Comparison of ENCODE assay signal across 11 cellular contexts in the genomic region with DNA sequence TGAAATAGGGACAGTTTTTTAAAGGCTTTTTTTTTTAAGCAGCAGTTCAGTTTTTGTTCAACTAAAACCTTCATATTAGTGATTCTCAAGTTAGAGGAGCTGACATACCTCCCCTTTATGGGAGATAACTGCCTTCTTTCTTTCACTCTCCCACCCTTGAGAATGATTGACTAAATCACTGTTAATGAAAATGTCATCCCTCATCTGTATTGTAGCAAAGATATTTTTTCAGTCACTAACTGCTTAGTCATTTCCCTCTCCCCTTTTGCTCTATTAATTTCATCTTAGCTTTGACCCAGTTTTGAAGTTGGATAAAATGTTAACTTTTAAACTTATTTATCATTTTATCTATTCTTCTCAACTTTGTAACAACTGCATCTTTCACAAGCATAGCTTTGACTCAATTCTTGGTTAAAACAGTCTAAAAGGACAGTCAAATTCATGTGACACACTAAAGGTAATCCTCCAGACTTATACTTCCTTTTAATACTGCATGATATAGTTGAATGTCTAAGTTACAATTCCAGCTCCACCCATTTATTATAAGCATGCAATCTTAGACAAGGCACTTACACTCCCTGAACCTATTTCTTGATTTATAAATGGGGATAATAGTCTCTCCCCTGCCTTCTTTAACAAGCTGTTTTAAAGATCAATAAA. TPM values are rescaled to one million over a fixed set of nuclear protein-coding genes. Genes with fewer than 3 reads are reported as not detected.
A peak's percentile ranks its signal among the peaks of the same experiment; 100 is the strongest.
DNase-seq lines count a peak whose midpoint lies in the region; ATAC-seq and TF ChIP-seq lines count a peak whose summit lies in the region.
"Had no signal": no experiment of that assay in that cellular context is flagged by ENCODE, and none has a peak within 500 bp of the region (broad histone marks: within the 10 kb centered on the region; RNA-seq: fewer than 3 reads in every experiment).

No MANE protein-coding gene starts in this region.

- ATAC-seq in stimulated activated naive B cell treated with anti-CD40 and anti-IgM and Interleukin-4, amounts not matched to agents 10 μg/mL and 1 μg/mL and 100 μg/mL, for 72 hours (replicated peaks), result peak; percentile 55 to 60
- ATAC-seq in HG03457 (IDR thresholded peaks at IDR 0.05; ENCODE audit: unreplicated experiment), result no peak
- ATAC-seq: gastroesophageal sphincter had no signal

- H2AFZ ChIP-seq in PC-9, result no peak overlapping the region

- intact Hi-C loops in PC-9 (cut with micrococcal nuclease; ENCODE audit: unreplicated experiment), result no loop called here

- no peaks in the 10 kb centered on the region for H3K9me3 Mint-ChIP-seq in T-helper 1 cell treated with Interleukin-12 subunit alpha and Interleukin-12 subunit beta and Interleukin-4 antibody, amounts not matched to agents 30 μg/mL and 1 μg/mL, for 36 hours
- H3K9me3 Mint-ChIP-seq in endodermal cell, result peaks cover 2% of the 10 kb centered on the region
- H3K9me3 Mint-ChIP-seq in stimulated activated naive B cell treated with anti-CD40 and anti-IgM and Interleukin-4, amounts not matched to agents 10 μg/mL and 1 μg/mL and 100 μg/mL, for 72 hours, result no peaks in the 10 kb centered on the region

- no peaks in the 10 kb centered on the region for H3K9me2 ChIP-seq in PC-9 (ENCODE audit: insufficient read depth)

- DNase-seq in T-helper 1 cell, result no peak
- no peak for DNase-seq in PC-9
- DNase-seq in endodermal cell, result no peak
- no peak for DNase-seq in stimulated activated naive B cell treated with anti-CD40 and anti-IgM and Interleukin-4, amounts not matched to agents 10 μg/mL and 1 μg/mL and 100 μg/mL, for 72 hours
- DNase-seq in NCI-H345 (lab: John Stamatoyannopoulos, UW), result no peak
- DNase-seq in hypothalamus (lab: John Stamatoyannopoulos, UW), result no peak
- DNase-seq: NCI-H524, right lobe of liver had no signal

- CTCF ChIA-PET in PC-9 (lab: Charles Lee), result no interaction called here

- peaks cover 43% of the 10 kb centered on the region for H3K4me1 Mint-ChIP-seq in T-helper 1 cell treated with Interleukin-12 subunit alpha and Interleukin-12 subunit beta and Interleukin-4 antibody, amounts not matched to agents 30 μg/mL and 1 μg/mL, for 36 hours (ENCODE audit: low read depth)
- peaks cover 19% of the 10 kb centered on the region for H3K4me1 Mint-ChIP-seq in endodermal cell
- H3K4me1 Mint-ChIP-seq in stimulated activated naive B cell treated with anti-CD40 and anti-IgM and Interleukin-4, amounts not matched to agents 10 μg/mL and 1 μg/mL and 100 μg/mL, for 72 hours, result peaks cover 29 to 55% of the 10 kb centered on the region in 2 donors

- no TSS peak for BruUV-seq in PC-9 (replicated peaks; lab: Mats Ljungman, UMichigan)

- TF ChIP-seq CTCF in PC-9 (conservative IDR thresholded peaks at IDR 0.05), result no peak
- TF ChIP-seq CTCF in endodermal cell (conservative IDR thresholded peaks at IDR 0.05), result no peak

- peaks cover 40% of the 10 kb centered on the region for H3K4me1 ChIP-seq in PC-9 (replicated peaks; ENCODE audit: insufficient read depth)
- peaks cover 5% of the 10 kb centered on the region for H3K4me1 ChIP-seq in endodermal cell (ENCODE audit: control insufficient read depth, insufficient read depth, low read length)

- peak overlapping the region; percentile 28 for H3K4me2 ChIP-seq in PC-9

- H3K27ac ChIP-seq in PC-9, result peak overlapping the region; percentile 59
- no peak overlapping the region for H3K27ac ChIP-seq in endodermal cell (ENCODE audit: low read depth, low read length)

- H3K4me3 ChIP-seq in PC-9 (no peak overlapping the region), endodermal cell (ENCODE audit: low read length) (no peak overlapping the region)
- H3K4me3 ChIP-seq: gastroesophageal sphincter, right lobe of liver had no signal

- H3K27ac Mint-ChIP-seq in T-helper 1 cell treated with Interleukin-12 subunit alpha and Interleukin-12 subunit beta and Interleukin-4 antibody, amounts not matched to agents 30 μg/mL and 1 μg/mL, for 36 hours, result peak overlapping the region; percentile 45
- H3K27ac Mint-ChIP-seq in endodermal cell, result peak overlapping the region; percentile 61
- H3K27ac Mint-ChIP-seq in stimulated activated naive B cell treated with anti-CD40 and anti-IgM and Interleukin-4, amounts not matched to agents 10 μg/mL and 1 μg/mL and 100 μg/mL, for 72 hours, result peak overlapping the region; percentile 31

- H4K20me1 ChIP-seq in PC-9 (ENCODE audit: insufficient read depth), result peaks cover 76% of the 10 kb centered on the region

- peaks cover 3% of the 10 kb centered on the region for H3K36me3 Mint-ChIP-seq in T-helper 1 cell treated with Interleukin-12 subunit alpha and Interleukin-12 subunit beta and Interleukin-4 antibody, amounts not matched to agents 30 μg/mL and 1 μg/mL, for 36 hours (ENCODE audit: low read depth)
- peaks cover 22% of the 10 kb centered on the region for H3K36me3 Mint-ChIP-seq in endodermal cell (ENCODE audit: low read depth)
- peaks cover 23 to 26% of the 10 kb centered on the region in 2 donors for H3K36me3 Mint-ChIP-seq in stimulated activated naive B cell treated with anti-CD40 and anti-IgM and Interleukin-4, amounts not matched to agents 10 μg/mL and 1 μg/mL and 100 μg/mL, for 72 hours

- H3K36me3 ChIP-seq in PC-9 (ENCODE audit: low read depth) (peaks cover 32% of the 10 kb centered on the region; the same call in 1 of the 2 replicates), endodermal cell (ENCODE audit: control insufficient read depth, insufficient read depth, low read length) (peaks cover 20% of the 10 kb centered on the region)
- H3K36me3 ChIP-seq: gastroesophageal sphincter, right lobe of liver had no signal

- no peak overlapping the region for H3K9ac ChIP-seq in endodermal cell (ENCODE audit: extremely low read depth, low read length, poor library complexity, severe bottlenecking)

- peaks cover 86% of the 10 kb centered on the region for H3K79me2 ChIP-seq in PC-9 (ENCODE audit: low read depth)

- H3K27me3 ChIP-seq in PC-9 (ENCODE audit: insufficient read depth, low read depth) (no peaks in the 10 kb centered on the region), endodermal cell (ENCODE audit: control insufficient read depth, insufficient read depth, low read length, poor library complexity, severe bottlenecking) (no peaks in the 10 kb centered on the region)
- H3K27me3 ChIP-seq: gastroesophageal sphincter, right lobe of liver had no signal

- H3F3A ChIP-seq in PC-9 (ENCODE audit: insufficient read depth, low read depth), result peaks cover 40% of the 10 kb centered on the region

- H3K9me3 ChIP-seq in PC-9 (ENCODE audit: insufficient read depth, low read depth) (no peaks in the 10 kb centered on the region), endodermal cell (ENCODE audit: control insufficient read depth, low read length) (peaks cover 7% of the 10 kb centered on the region)
- H3K9me3 ChIP-seq: gastroesophageal sphincter, right lobe of liver had no signal

- peak overlapping the region; percentile 21 for H3K4me3 Mint-ChIP-seq in T-helper 1 cell treated with Interleukin-12 subunit alpha and Interleukin-12 subunit beta and Interleukin-4 antibody, amounts not matched to agents 30 μg/mL and 1 μg/mL, for 36 hours
- H3K4me3 Mint-ChIP-seq in endodermal cell, result no peak overlapping the region
- no peak overlapping the region for H3K4me3 Mint-ChIP-seq in stimulated activated naive B cell treated with anti-CD40 and anti-IgM and Interleukin-4, amounts not matched to agents 10 μg/mL and 1 μg/mL and 100 μg/mL, for 72 hours

- POLR2A ChIA-PET in PC-9 (lab: Charles Lee; ENCODE audit: unreplicated experiment), result interaction anchor here (0.6 to 0.9 kb wide), 4 partner anchors 38 to 1727 kb away, joined by 3 to 11 read pairs (median 3); a partner anchor contains a TSS

- H3K27me3 Mint-ChIP-seq in T-helper 1 cell treated with Interleukin-12 subunit alpha and Interleukin-12 subunit beta and Interleukin-4 antibody, amounts not matched to agents 30 μg/mL and 1 μg/mL, for 36 hours (ENCODE audit: low read depth), result no peaks in the 10 kb centered on the region
- H3K27me3 Mint-ChIP-seq in endodermal cell (ENCODE audit: insufficient read depth), result no peaks in the 10 kb centered on the region
- no peaks in the 10 kb centered on the region for H3K27me3 Mint-ChIP-seq in stimulated activated naive B cell treated with anti-CD40 and anti-IgM and Interleukin-4, amounts not matched to agents 10 μg/mL and 1 μg/mL and 100 μg/mL, for 72 hours

RNA-seq across cellular contexts. Expression of a gene that starts 17.1 kb away (rescaled TPM):
- 101 and 145 TPM in 2 replicates for total RNA-seq in PC-9 (2021)
- total RNA-seq in endodermal cell, result 100 to 1,000 TPM; 111 to 122 TPM
- polyA plus RNA-seq in endodermal cell (2013, experiment 1 of 2), result 119 TPM
- 112 TPM for polyA plus RNA-seq in endodermal cell (2013, experiment 2 of 2)

RNA-seq across cellular contexts. Expression of a gene that starts 17.8 kb away (rescaled TPM):
- 21.5 and 22.1 TPM in 2 replicates for total RNA-seq in PC-9 (2021)
- total RNA-seq in endodermal cell, result 10 to 100 TPM; 18.0 to 18.2 TPM
- 20.1 TPM for polyA plus RNA-seq in endodermal cell (2013, experiment 1 of 2)
- 18.2 TPM for polyA plus RNA-seq in endodermal cell (2013, experiment 2 of 2)

RNA-seq across cellular contexts. Expression of a gene that starts 37.7 kb away (rescaled TPM):
- total RNA-seq in PC-9 (2021) (73.7 and 78.3 TPM in 2 replicates), endodermal cell (100 to 1,000 TPM; 113 to 124 TPM)
- polyA plus RNA-seq in endodermal cell (2013, experiment 1 of 2), result 47.9 TPM
- 41.0 TPM for polyA plus RNA-seq in endodermal cell (2013, experiment 2 of 2)
